ENCODE assay signal across 8 cellular contexts in genomic region chr3:141311496-141312358, GRCh38. TPM values are rescaled to one million over a fixed set of nuclear protein-coding genes. Genes with fewer than 3 reads are reported as not detected.
DNase-seq lines count a peak whose midpoint lies in the region; ATAC-seq and TF ChIP-seq lines count a peak whose summit lies in the region.

No MANE protein-coding gene starts in this region.

- H3K9me3 ChIP-seq in WERI-Rb-1 (ENCODE audit: severe bottlenecking) (no peaks in the 10 kb centered on the region), spleen (no peaks in the 10 kb centered on the region)

- TF ChIP-seq CTCF in WERI-Rb-1 (IDR thresholded peaks at IDR 0.05; ENCODE audit: low read depth, low read length) (peak; percentile 90), cardiac fibroblast (IDR thresholded peaks at IDR 0.05; ENCODE audit: low read depth, low read length) (peak; percentile 81), spleen (IDR thresholded peaks at IDR 0.05 in 8 of 11, conservative IDR thresholded peaks at IDR 0.05 in 3 of 11) (peak; percentile 76 to 92 (median 87))

- H3K27me3 ChIP-seq in WERI-Rb-1 (ENCODE audit: insufficient read depth, low read depth, severe bottlenecking) (no peaks in the 10 kb centered on the region), spleen (replicated peaks in 1 of 7) (no peaks in the 10 kb centered on the region)

- 5 to 7% (median 5%) methylated on average over 36 to 43 of the region's 43 CpGs for WGBS in spleen, 5 donors

- DNase-seq in AG08395 (ENCODE audit: low spot score) (peak; percentile 98), NCI-H2196 (lab: John Stamatoyannopoulos, UW; ENCODE audit: unreplicated experiment) (peak; percentile 99), WERI-Rb-1 (peak; percentile 99), cardiac fibroblast (ENCODE audit: low read depth in 2 of 2) (peak; percentile 98 to 99), immature natural killer cell (peak; percentile 97 to 98 (median 98)), spleen (peak; percentile 99)

- TF ChIP-seq POLR2A in spleen (IDR thresholded peaks at IDR 0.05) = peak in 2 of 3 donors; percentile 15 to 41

- H3K4me1 Mint-ChIP-seq in immature natural killer cell = peaks cover 27 to 28% of the 10 kb centered on the region in 2 donors

- H3K4me1 ChIP-seq in spleen = peaks cover 5 to 40% (median 17%) of the 10 kb centered on the region in 6 donors

- H3K27ac ChIP-seq in WERI-Rb-1 (peak overlapping the region; percentile 57), spleen (peak overlapping the region; percentile 71 to 91 (median 88))

- peaks cover 0 to 4% (median 0%) of the 10 kb centered on the region in 3 donors for H3K36me3 Mint-ChIP-seq in immature natural killer cell

- peak overlapping the region; percentile 93 to 99 (median 99) for H3K4me3 Mint-ChIP-seq in immature natural killer cell

- H3K4me3 ChIP-seq in WERI-Rb-1 (ENCODE audit: low read depth, low read length) (peak overlapping the region; percentile 67), cardiac fibroblast (replicated peaks in 1 of 2; ENCODE audit: low read depth in 2 of 2, low read length in 2 of 2) (peak overlapping the region; percentile 71 to 77), spleen (peak overlapping the region; percentile 51 to 82 (median 60))

- H3K27me3 Mint-ChIP-seq in immature natural killer cell (ENCODE audit: low read depth in 3 of 3) = peaks cover 0 to 7% (median 6%) of the 10 kb centered on the region in 3 donors

- peak overlapping the region; percentile 94 to 98 (median 95) for H3K27ac Mint-ChIP-seq in immature natural killer cell

- no peaks in the 10 kb centered on the region for H3K9me3 Mint-ChIP-seq in immature natural killer cell

- peak; percentile 95 for ATAC-seq in GM18870 (IDR thresholded peaks at IDR 0.05; ENCODE audit: unreplicated experiment)
- peak; percentile 98 for ATAC-seq in HG03135 (IDR thresholded peaks at IDR 0.05; ENCODE audit: unreplicated experiment)

- H3K36me3 ChIP-seq in WERI-Rb-1 = no peaks in the 10 kb centered on the region
- no peaks in the 10 kb centered on the region for H3K36me3 ChIP-seq in spleen

- intact Hi-C loops in spleen (cut with DNase I; ENCODE audit: low total_unique reads) = no loop called here

RNA-seq across cellular contexts. Expression of gene ZBTB38, which starts 56.6 kb away (rescaled TPM):
- polyA plus RNA-seq in immature natural killer cell (10 to 100 TPM; 31.4 to 98.7 (median 68.1) TPM), spleen (1 to 10 TPM; 4.8 to 8.4 (median 5.6) TPM)
- 100 to 1,000 TPM in 2 of 7 donors, 10 to 100 TPM in 5; 42.8 to 122 (median 73.7) TPM for total RNA-seq in spleen

Comparison
In these comparisons a context has a peak if more than half of its experiments do, and no peak if none do; other contexts are left out.
1. Peak in every context shown above with its lines: DNase-seq, ATAC-seq, H3K4me3 ChIP-seq and H3K27ac ChIP-seq.